In the genomic region with DNA sequence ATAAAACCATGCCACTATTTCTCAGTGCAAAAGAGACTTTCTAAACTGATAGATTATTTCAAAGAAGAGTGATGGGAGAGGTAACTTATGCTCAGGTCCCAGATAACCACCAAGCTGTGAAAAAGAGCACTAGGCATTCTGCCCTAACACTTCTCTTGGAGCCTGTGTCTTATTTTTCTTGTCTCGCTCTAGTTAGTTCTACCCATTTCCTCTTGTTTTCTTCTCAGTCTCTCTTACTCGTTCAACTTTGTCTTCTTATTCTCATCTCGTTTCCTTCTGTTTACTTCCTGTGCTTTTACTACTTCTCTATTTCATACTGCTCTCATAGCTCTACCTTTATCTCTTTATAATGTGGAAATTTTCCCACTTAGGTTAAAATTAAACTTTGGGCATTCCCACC, we compare ENCODE assay signal across 1 cellular context.
TF ChIP-seq lines count a peak whose summit lies in the region.

No MANE protein-coding gene starts in this region.

TF ChIP-seq in GM23338, 12 proteins besides CTCF, POLR2A, EP300 and RAD21 (continued from another document):
- TF ChIP-seq, protein P1, sequence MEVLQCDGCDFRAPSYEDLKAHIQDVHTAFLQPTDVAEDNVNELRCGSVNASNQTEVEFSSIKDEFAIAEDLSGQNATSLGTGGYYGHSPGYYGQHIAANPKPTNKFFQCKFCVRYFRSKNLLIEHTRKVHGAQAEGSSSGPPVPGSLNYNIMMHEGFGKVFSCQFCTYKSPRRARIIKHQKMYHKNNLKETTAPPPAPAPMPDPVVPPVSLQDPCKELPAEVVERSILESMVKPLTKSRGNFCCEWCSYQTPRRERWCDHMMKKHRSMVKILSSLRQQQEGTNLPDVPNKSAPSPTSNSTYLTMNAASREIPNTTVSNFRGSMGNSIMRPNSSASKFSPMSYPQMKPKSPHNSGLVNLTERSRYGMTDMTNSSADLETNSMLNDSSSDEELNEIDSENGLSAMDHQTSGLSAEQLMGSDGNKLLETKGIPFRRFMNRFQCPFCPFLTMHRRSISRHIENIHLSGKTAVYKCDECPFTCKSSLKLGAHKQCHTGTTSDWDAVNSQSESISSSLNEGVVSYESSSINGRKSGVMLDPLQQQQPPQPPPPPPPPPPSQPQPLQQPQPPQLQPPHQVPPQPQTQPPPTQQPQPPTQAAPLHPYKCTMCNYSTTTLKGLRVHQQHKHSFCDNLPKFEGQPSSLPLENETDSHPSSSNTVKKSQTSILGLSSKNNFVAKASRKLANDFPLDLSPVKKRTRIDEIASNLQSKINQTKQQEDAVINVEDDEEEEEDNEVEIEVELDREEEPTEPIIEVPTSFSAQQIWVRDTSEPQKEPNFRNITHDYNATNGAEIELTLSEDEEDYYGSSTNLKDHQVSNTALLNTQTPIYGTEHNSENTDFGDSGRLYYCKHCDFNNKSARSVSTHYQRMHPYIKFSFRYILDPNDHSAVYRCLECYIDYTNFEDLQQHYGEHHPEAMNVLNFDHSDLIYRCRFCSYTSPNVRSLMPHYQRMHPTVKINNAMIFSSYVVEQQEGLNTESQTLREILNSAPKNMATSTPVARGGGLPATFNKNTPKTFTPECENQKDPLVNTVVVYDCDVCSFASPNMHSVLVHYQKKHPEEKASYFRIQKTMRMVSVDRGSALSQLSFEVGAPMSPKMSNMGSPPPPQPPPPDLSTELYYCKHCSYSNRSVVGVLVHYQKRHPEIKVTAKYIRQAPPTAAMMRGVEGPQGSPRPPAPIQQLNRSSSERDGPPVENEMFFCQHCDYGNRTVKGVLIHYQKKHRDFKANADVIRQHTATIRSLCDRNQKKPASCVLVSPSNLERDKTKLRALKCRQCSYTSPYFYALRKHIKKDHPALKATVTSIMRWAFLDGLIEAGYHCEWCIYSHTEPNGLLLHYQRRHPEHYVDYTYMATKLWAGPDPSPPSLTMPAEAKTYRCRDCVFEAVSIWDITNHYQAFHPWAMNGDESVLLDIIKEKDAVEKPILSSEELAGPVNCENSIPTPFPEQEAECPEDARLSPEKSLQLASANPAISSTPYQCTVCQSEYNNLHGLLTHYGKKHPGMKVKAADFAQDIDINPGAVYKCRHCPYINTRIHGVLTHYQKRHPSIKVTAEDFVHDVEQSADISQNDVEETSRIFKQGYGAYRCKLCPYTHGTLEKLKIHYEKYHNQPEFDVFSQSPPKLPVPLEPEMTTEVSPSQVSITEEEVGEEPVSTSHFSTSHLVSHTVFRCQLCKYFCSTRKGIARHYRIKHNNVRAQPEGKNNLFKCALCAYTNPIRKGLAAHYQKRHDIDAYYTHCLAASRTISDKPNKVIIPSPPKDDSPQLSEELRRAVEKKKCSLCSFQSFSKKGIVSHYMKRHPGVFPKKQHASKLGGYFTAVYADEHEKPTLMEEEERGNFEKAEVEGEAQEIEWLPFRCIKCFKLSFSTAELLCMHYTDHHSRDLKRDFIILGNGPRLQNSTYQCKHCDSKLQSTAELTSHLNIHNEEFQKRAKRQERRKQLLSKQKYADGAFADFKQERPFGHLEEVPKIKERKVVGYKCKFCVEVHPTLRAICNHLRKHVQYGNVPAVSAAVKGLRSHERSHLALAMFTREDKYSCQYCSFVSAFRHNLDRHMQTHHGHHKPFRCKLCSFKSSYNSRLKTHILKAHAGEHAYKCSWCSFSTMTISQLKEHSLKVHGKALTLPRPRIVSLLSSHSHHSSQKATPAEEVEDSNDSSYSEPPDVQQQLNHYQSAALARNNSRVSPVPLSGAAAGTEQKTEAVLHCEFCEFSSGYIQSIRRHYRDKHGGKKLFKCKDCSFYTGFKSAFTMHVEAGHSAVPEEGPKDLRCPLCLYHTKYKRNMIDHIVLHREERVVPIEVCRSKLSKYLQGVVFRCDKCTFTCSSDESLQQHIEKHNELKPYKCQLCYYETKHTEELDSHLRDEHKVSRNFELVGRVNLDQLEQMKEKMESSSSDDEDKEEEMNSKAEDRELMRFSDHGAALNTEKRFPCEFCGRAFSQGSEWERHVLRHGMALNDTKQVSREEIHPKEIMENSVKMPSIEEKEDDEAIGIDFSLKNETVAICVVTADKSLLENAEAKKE (CRISPR knock-in tag; IDR thresholded peaks at IDR 0.05): no peak
- no peak for TF ChIP-seq NANOG (IDR thresholded peaks at IDR 0.05; ENCODE audit: borderline replicate concordance)
